ENCODE assay signal across 1 cellular context in genomic region chr1:22712502-22713271, GRCh38.
TF ChIP-seq lines count a peak whose summit lies in the region.

No MANE protein-coding gene starts in this region.

TF ChIP-seq in HEK293, 187 proteins besides CTCF, POLR2A, EP300 and RAD21 (continued from another document):
- TF ChIP-seq PATZ1 (tag by site-specific recombination; IDR thresholded peaks at IDR 0.05) (peak; percentile 64), ZNF433 (tag by site-specific recombination; IDR thresholded peaks at IDR 0.05; ENCODE audit: low read depth) (no peak), SP7 (tag by site-specific recombination; IDR thresholded peaks at IDR 0.05) (peak; percentile 43), ZNF837 (tag by site-specific recombination; IDR thresholded peaks at IDR 0.05) (no peak), ZIC2 (tag by site-specific recombination; IDR thresholded peaks at IDR 0.05) (peak; percentile 68)
TF ChIP-seq in HEK293: peak in this region for 5.
